Comparison of ENCODE assay signal across 8 cellular contexts in the genomic region with DNA sequence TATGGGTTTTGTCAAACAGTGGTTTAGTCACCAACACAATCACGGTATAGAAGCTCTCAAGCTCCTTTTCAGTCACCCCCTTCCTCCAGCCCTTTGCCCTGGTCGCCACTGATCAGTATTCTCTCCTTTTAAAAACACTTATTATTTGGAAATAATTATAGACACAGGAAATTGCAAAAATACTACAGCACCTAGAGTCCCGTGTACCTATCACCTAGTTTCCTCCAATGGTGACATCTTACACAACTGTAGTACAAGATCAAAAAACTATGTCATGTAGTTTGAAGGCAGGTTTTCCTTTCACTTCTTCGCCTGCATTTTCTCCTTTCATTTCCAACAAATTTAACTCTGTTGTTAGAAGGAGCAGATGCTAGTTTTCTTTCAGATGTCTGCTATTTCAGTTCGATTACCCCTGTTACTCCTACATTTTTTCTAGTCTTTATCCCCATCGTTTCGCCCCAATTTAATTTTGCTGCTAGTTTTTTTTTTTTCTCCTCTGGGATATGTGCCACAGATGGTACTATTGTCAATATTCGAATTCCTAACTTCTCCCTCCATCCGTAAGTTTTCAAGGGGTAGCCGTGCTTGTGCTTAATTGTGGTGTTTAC. TPM values are rescaled to one million over a fixed set of nuclear protein-coding genes. Genes with fewer than 3 reads are reported as not detected.
DNase-seq lines count a peak whose midpoint lies in the region; ATAC-seq, FAIRE-seq and TF ChIP-seq lines count a peak whose summit lies in the region.

No MANE protein-coding gene starts in this region.

- H3K36me3 Mint-ChIP-seq in activated T-helper 17 cell treated with anti-CD3 and anti-CD28 coated beads, Interleukin-2, amount 50 U/mL, for 72 hours (ENCODE audit: low read depth): no peaks in the 10 kb centered on the region

- H3K4me1 Mint-ChIP-seq in activated T-helper 17 cell treated with anti-CD3 and anti-CD28 coated beads, Interleukin-2, amount 50 U/mL, for 72 hours: no peaks in the 10 kb centered on the region

- peak overlapping the region; percentile 93 for H3K27ac Mint-ChIP-seq in activated T-helper 17 cell treated with anti-CD3 and anti-CD28 coated beads, Interleukin-2, amount 50 U/mL, for 72 hours

- H3K4me3 ChIP-seq in GM12864 (ENCODE audit: low read depth, low read length) (peak overlapping the region; percentile 96), NB4 (ENCODE audit: low read depth, low read length) (peak overlapping the region; percentile 88)

- no peaks in the 10 kb centered on the region for H3K9me3 Mint-ChIP-seq in activated T-helper 17 cell treated with anti-CD3 and anti-CD28 coated beads, Interleukin-2, amount 50 U/mL, for 72 hours

- no peaks in the 10 kb centered on the region for H3K27me3 Mint-ChIP-seq in activated T-helper 17 cell treated with anti-CD3 and anti-CD28 coated beads, Interleukin-2, amount 50 U/mL, for 72 hours

- no peak for TF ChIP-seq CTCF in GM12864 (IDR thresholded peaks at IDR 0.05; ENCODE audit: low read depth, low read length, missing control alignments)
- no peak for TF ChIP-seq CTCF in NB4 (IDR thresholded peaks at IDR 0.05; ENCODE audit: low read depth, low read length)
- TF ChIP-seq CTCF in D721Med (IDR thresholded peaks at IDR 0.05; ENCODE audit: insufficient read depth, missing control alignments): no peak

- in situ Hi-C loops in ACHN (cut with HindIII; ENCODE audit: low pct_ligation_motif_present, low pct_unique_long_range_greater_than_20kb, low sequenced_read_pairs): no loop called here

- no peak for ATAC-seq in activated T-helper 17 cell treated with anti-CD3 and anti-CD28 coated beads, Interleukin-2, amount 50 U/mL, for 72 hours (replicated peaks)
- no peak for ATAC-seq in HG02623 (IDR thresholded peaks at IDR 0.05; ENCODE audit: unreplicated experiment)

- peak overlapping the region; percentile 91 for H3K4me3 Mint-ChIP-seq in activated T-helper 17 cell treated with anti-CD3 and anti-CD28 coated beads, Interleukin-2, amount 50 U/mL, for 72 hours

- FAIRE-seq in D721Med (lab: Jason Lieb, UNC): no peak

- DNase-seq in ACHN (peak; percentile 34), GM12864 (ENCODE audit: low read depth) (peak; percentile 12), NB4 (ENCODE audit: low read depth) (peak; percentile 46), glomerular visceral epithelial cell (ENCODE audit: extremely low spot score) (peak; percentile 20), putamen (ENCODE audit: low spot score) (peak; percentile 38), D721Med (ENCODE audit: insufficient read length, low spot score) (no peak)

- no peak for TF ChIP-seq POLR2A in NB4 (IDR thresholded peaks at IDR 0.05; ENCODE audit: extremely low read depth, insufficient read length)

RNA-seq across cellular contexts. Expression of a gene that starts 0.6 kb away (rescaled TPM):
- total RNA-seq in activated T-helper 17 cell treated with anti-CD3 and anti-CD28 coated beads, Interleukin-2, amount 50 U/mL, for 72 hours: 1 to 10 TPM; 6.1 to 8.0 TPM
